In the genomic region with DNA sequence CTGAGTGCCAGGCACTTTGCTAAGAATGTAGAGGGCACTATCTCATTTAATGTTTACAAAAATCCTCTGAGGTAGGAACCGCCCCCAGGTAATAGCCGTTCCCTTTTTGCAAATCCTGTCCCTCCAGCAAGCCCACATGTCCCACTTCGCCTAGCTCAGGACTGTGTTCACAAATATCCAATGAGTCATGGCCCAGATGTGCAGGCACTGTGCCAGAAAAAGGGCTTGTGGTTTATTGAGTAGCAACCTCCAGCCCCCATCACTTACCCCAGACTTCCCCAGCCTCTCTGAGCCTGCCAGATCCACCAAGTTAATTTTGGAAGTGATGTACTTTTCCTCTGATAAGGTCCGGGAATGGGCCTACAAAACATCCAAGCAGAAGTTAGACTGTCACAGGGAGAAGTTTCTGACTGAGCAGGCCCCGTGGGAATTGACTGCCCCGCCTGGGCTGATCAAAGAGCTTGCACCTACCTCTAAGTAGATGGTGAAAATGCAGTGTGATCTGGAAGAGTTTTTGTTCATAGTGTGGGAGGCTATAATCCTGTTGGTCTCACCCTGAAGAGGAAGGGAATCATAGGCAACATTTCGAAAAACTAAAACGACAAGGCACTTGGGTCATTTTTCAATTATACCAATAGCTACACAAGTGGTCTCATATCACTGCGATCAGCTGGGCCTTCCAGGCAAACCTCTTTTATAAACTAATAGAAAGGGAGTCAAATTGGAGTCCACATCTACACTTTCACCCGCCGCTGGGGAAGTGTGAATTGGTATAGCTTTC, we compare ENCODE assay signal across 1 cellular context.
TF ChIP-seq lines count a peak whose summit lies in the region.

No MANE protein-coding gene starts in this region.

TF ChIP-seq in SK-N-SH, 30 proteins besides CTCF, POLR2A, EP300 and RAD21 (continued from another document):
- TF ChIP-seq, protein P1, sequence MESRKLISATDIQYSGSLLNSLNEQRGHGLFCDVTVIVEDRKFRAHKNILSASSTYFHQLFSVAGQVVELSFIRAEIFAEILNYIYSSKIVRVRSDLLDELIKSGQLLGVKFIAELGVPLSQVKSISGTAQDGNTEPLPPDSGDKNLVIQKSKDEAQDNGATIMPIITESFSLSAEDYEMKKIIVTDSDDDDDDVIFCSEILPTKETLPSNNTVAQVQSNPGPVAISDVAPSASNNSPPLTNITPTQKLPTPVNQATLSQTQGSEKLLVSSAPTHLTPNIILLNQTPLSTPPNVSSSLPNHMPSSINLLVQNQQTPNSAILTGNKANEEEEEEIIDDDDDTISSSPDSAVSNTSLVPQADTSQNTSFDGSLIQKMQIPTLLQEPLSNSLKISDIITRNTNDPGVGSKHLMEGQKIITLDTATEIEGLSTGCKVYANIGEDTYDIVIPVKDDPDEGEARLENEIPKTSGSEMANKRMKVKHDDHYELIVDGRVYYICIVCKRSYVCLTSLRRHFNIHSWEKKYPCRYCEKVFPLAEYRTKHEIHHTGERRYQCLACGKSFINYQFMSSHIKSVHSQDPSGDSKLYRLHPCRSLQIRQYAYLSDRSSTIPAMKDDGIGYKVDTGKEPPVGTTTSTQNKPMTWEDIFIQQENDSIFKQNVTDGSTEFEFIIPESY (IDR thresholded peaks at IDR 0.05; ENCODE audit: borderline replicate concordance, low read depth): no peak
- TF ChIP-seq TCF12 (IDR thresholded peaks at IDR 0.05) (peak; percentile 74; the same call in 1 of the 2 replicates), YY1 (IDR thresholded peaks at IDR 0.05; ENCODE audit: low read depth) (no peak), JUND (IDR thresholded peaks at IDR 0.05) (peak; percentile 32; the same call in 1 of the 2 replicates), FOXJ3 (CRISPR knock-in tag; IDR thresholded peaks at IDR 0.05) (no peak), TAF1 (IDR thresholded peaks at IDR 0.05; ENCODE audit: borderline replicate concordance, low read depth, low read length) (no peak), RCOR1 (IDR thresholded peaks at IDR 0.05; ENCODE audit: low read length) (no peak), GABPA (IDR thresholded peaks at IDR 0.05; ENCODE audit: low read depth) (no peak), NRF1 (IDR thresholded peaks at IDR 0.05; ENCODE audit: low read depth, low read length) (no peak)
- TF ChIP-seq, protein P2, sequence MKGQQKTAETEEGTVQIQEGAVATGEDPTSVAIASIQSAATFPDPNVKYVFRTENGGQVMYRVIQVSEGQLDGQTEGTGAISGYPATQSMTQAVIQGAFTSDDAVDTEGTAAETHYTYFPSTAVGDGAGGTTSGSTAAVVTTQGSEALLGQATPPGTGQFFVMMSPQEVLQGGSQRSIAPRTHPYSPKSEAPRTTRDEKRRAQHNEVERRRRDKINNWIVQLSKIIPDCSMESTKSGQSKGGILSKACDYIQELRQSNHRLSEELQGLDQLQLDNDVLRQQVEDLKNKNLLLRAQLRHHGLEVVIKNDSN (IDR thresholded peaks at IDR 0.05; ENCODE audit: borderline replicate concordance, low read depth): no peak
